In the genomic region with DNA sequence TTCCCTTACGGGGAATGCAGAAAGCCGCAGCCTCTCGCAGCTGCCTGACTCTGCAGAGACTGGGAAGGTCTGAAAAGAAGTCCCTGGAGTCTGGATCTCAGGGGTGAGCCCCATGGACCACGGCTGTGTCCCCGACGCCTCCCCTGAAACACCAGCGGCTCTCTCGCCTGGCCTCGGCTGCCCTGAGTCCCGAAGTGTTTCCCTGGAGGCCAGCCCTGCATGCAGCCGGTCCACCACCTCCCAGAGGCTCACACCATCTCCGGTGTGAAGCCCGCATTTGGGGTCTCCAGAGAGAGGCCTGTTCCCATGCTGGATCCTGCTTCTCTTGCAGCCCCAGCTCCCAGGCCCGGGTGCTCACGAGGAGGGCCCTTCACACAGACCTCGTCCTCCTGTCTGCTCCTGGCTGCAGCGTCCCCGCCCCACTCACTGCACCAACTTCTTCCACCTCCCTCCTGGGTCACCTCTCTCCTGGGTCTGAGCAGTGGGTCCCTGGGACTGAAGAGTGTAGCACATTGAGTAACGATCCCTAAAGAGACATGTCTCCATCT, we compare ENCODE assay signal across 24 cellular contexts. TPM values are rescaled to one million over a fixed set of nuclear protein-coding genes. Genes with fewer than 3 reads are reported as not detected.
DNase-seq lines count a peak whose midpoint lies in the region; ATAC-seq, FAIRE-seq and TF ChIP-seq lines count a peak whose summit lies in the region.
"Had no signal": no experiment of that assay in that cellular context is flagged by ENCODE, and none has a peak within 500 bp of the region (broad histone marks: within the 10 kb centered on the region; RNA-seq: fewer than 3 reads in every experiment).

No MANE protein-coding gene starts in this region.

- no peaks in the 10 kb centered on the region for H3F3A ChIP-seq in neural progenitor cell (ENCODE audit: low read depth)

- no peaks in the 10 kb centered on the region for H3K27me3 ChIP-seq in neural progenitor cell
- peaks cover 0 to 26% (median 7%) of the 10 kb centered on the region in 45 donors for H3K27me3 ChIP-seq in dorsolateral prefrontal cortex

- DNase-seq in Right ventricle myocardium inferior (ENCODE audit: missing footprints) (peak; percentile 53), left cardiac atrium (no peak), kidney (peak; percentile 65), neural progenitor cell (ENCODE audit: low spot score) (no peak), dorsolateral prefrontal cortex (no peak), DMS53 treated with DMSO at 0.1 percent for 48 hours (lab: John Stamatoyannopoulos, UW; ENCODE audit: unreplicated experiment) (no peak)
- no peak for DNase-seq in stimulated activated CD4-positive, alpha-beta T cell treated with anti-CD3 and anti-CD28 coated beads, Interleukin-4, amount 100 ng/mL, for 4 hours
- DNase-seq: AML-193; CD4-positive, alpha-beta T cell; DMS79; GDM1; HCEC 1CT; IMR-90 had no signal

- H3K4me1 Mint-ChIP-seq in neural progenitor cell: peaks cover 8% of the 10 kb centered on the region

- ATAC-seq in Right ventricle myocardium inferior: no peak
- ATAC-seq in left cardiac atrium: no peak

- no peaks in the 10 kb centered on the region for H3K79me2 ChIP-seq in neural progenitor cell (ENCODE audit: low read depth)

- no peaks in the 10 kb centered on the region for H3K36me3 Mint-ChIP-seq in neural progenitor cell

- intact Hi-C loops in Right ventricle myocardium inferior (cut with DNase I) (no loop called here), left cardiac atrium (cut with DNase I) (no loop called here), kidney (cut with DNase I) (no loop called here), dorsolateral prefrontal cortex (cut with DNase I) (no loop called here)

- no peaks in the 10 kb centered on the region for H4K20me1 ChIP-seq in neural progenitor cell (ENCODE audit: low read depth)

- H3K9ac ChIP-seq in kidney (ENCODE audit: low read length in 2 of 2) (no peak overlapping the region), neural progenitor cell (no peak overlapping the region)

- no peak overlapping the region for H3K4me3 ChIP-seq in kidney (ENCODE audit: low read length in 2 of 2)
- no peak overlapping the region for H3K4me3 ChIP-seq in neural progenitor cell
- no peak overlapping the region for H3K4me3 ChIP-seq in dorsolateral prefrontal cortex
- H3K4me3 ChIP-seq: A549 had no signal

- TF ChIP-seq CTCF in kidney (IDR thresholded peaks at IDR 0.05; ENCODE audit: borderline replicate concordance, extremely low read depth, insufficient read depth) (no peak), neural progenitor cell (IDR thresholded peaks at IDR 0.05) (no peak), dorsolateral prefrontal cortex (IDR thresholded peaks at IDR 0.05 in 54 of 56, conservative IDR thresholded peaks at IDR 0.05 in 2 of 56; ENCODE audit: low read depth in 1 of 56, partially characterized antibody in 56 of 56) (no peak)

- peaks cover 2% of the 10 kb centered on the region for H3K9me3 Mint-ChIP-seq in neural progenitor cell
- H3K9me3 Mint-ChIP-seq: CD4-positive, alpha-beta T cell had no signal

- no peaks in the 10 kb centered on the region for H3K4me1 ChIP-seq in kidney (ENCODE audit: control insufficient read depth in 1 of 2, insufficient read depth in 1 of 2, low read depth in 1 of 2, low read length in 2 of 2)
- H3K4me1 ChIP-seq in neural progenitor cell: no peaks in the 10 kb centered on the region
- H3K4me1 ChIP-seq: A549 had no signal

- H3K9me3 ChIP-seq in kidney (ENCODE audit: control insufficient read depth in 1 of 2, low read length in 2 of 2) (no peaks in the 10 kb centered on the region), neural progenitor cell (ENCODE audit: low read depth) (no peaks in the 10 kb centered on the region)
- H3K9me3 ChIP-seq: A549 had no signal

- no peak for FAIRE-seq in kidney (lab: Jason Lieb, UNC)
- FAIRE-seq: A549, D721Med, GM12892, GM18507, HTR-8/SVneo had no signal

- H3K27ac Mint-ChIP-seq in neural progenitor cell: peak overlapping the region; percentile 28
- H3K27ac Mint-ChIP-seq: CD4-positive, alpha-beta T cell had no signal

- H2AFZ ChIP-seq in neural progenitor cell (replicated peaks): no peak overlapping the region

- no peak overlapping the region for H3K27ac ChIP-seq in kidney (ENCODE audit: low read depth in 2 of 2, low read length in 2 of 2)
- H3K27ac ChIP-seq in neural progenitor cell: no peak overlapping the region
- no peak overlapping the region for H3K27ac ChIP-seq in dorsolateral prefrontal cortex
- H3K27ac ChIP-seq: 22Rv1, A549, C4-2B had no signal

- no peaks in the 10 kb centered on the region for H3K36me3 ChIP-seq in kidney (ENCODE audit: control insufficient read depth in 1 of 2, insufficient read depth in 2 of 2, low read length in 2 of 2)
- no peaks in the 10 kb centered on the region for H3K36me3 ChIP-seq in neural progenitor cell

- peak overlapping the region; percentile 27 for H3K4me3 Mint-ChIP-seq in neural progenitor cell
- H3K4me3 Mint-ChIP-seq: CD4-positive, alpha-beta T cell had no signal

- H3K27me3 Mint-ChIP-seq in neural progenitor cell (ENCODE audit: insufficient read depth, low read depth): peaks cover 5% of the 10 kb centered on the region
- H3K27me3 Mint-ChIP-seq: CD4-positive, alpha-beta T cell had no signal

- no peak overlapping the region for H3K4me2 ChIP-seq in neural progenitor cell
- H3K4me2 ChIP-seq: A549 had no signal

RNA-seq across cellular contexts. Expression of a gene that starts 49.4 kb away (rescaled TPM):
- total RNA-seq in Right ventricle myocardium inferior: not detected
- total RNA-seq in left cardiac atrium: under 1 TPM in 1 of 2 donors, not detected in 1; 0.10 TPM
- total RNA-seq in kidney: 0.91 TPM
- 1.1 TPM for polyA plus RNA-seq in kidney (ENCODE audit: insufficient read depth, low read depth, low replicate concordance)
- not detected in 2 replicates for total RNA-seq in neural progenitor cell (ENCODE audit: low replicate concordance)
- 10 to 100 TPM; 11.7 to 48.6 (median 31.6) TPM for total RNA-seq in dorsolateral prefrontal cortex
- total RNA-seq: Caco-2; CD4-positive, alpha-beta T cell; Daoy; H4; IMR-90 had no signal
- polyA plus RNA-seq: A549, BJ, IMR-90 had no signal

Comparison
In these comparisons a context has a peak if more than half of its experiments do, and no peak if none do; other contexts are left out.
1. DNase-seq: peak in Right ventricle myocardium inferior (single experiment) and kidney (single experiment); none in left cardiac atrium (single experiment), neural progenitor cell (single experiment), dorsolateral prefrontal cortex (0 of 10), stimulated activated CD4-positive, alpha-beta T cell treated with anti-CD3 and anti-CD28 coated beads, Interleukin-4, amount 100 ng/mL, for 4 hours (0 of 2) and DMS53 treated with DMSO at 0.1 percent for 48 hours (single experiment).